In the genomic region with DNA sequence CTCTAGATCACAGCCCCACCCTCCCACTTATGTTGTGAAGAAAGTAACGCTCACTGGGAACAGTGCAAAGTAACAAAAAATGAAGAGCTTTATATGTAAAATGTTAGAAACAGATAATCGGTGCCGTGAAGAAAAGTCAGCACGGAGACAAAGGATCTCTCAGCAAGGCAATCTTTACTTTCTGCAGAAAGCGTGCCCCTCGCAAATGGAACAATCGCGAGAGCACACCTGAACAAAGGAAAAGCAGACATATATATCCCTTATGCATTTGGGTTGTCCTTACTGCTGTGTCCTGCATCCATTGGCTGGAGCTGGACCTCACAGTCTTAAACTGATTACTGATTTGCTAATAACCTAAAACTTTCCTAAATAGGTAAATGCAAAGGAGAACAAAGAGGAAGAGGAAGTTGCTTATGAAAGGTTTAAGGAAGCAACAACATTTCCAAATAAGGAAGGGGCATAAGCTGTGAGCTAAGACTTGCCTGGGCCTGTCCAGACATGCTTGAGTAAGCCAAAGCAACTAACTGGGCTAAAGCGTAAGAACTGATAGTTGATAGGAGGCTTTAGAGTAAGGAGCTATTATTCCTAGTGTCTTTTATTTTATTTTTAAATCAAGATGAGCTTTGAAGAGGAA, we compare ENCODE assay signal across 1 cellular context.
TF ChIP-seq lines count a peak whose summit lies in the region.

No MANE protein-coding gene starts in this region.

TF ChIP-seq in HCT116, 20 proteins besides CTCF, POLR2A, EP300 and RAD21 (continued from another document):
- TF ChIP-seq, protein P1, sequence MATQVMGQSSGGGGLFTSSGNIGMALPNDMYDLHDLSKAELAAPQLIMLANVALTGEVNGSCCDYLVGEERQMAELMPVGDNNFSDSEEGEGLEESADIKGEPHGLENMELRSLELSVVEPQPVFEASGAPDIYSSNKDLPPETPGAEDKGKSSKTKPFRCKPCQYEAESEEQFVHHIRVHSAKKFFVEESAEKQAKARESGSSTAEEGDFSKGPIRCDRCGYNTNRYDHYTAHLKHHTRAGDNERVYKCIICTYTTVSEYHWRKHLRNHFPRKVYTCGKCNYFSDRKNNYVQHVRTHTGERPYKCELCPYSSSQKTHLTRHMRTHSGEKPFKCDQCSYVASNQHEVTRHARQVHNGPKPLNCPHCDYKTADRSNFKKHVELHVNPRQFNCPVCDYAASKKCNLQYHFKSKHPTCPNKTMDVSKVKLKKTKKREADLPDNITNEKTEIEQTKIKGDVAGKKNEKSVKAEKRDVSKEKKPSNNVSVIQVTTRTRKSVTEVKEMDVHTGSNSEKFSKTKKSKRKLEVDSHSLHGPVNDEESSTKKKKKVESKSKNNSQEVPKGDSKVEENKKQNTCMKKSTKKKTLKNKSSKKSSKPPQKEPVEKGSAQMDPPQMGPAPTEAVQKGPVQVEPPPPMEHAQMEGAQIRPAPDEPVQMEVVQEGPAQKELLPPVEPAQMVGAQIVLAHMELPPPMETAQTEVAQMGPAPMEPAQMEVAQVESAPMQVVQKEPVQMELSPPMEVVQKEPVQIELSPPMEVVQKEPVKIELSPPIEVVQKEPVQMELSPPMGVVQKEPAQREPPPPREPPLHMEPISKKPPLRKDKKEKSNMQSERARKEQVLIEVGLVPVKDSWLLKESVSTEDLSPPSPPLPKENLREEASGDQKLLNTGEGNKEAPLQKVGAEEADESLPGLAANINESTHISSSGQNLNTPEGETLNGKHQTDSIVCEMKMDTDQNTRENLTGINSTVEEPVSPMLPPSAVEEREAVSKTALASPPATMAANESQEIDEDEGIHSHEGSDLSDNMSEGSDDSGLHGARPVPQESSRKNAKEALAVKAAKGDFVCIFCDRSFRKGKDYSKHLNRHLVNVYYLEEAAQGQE (IDR thresholded peaks at IDR 0.05; ENCODE audit: low read depth), result no peak
- no peak for TF ChIP-seq EGR1 (IDR thresholded peaks at IDR 0.05; ENCODE audit: low read depth)
